In the genomic region with DNA sequence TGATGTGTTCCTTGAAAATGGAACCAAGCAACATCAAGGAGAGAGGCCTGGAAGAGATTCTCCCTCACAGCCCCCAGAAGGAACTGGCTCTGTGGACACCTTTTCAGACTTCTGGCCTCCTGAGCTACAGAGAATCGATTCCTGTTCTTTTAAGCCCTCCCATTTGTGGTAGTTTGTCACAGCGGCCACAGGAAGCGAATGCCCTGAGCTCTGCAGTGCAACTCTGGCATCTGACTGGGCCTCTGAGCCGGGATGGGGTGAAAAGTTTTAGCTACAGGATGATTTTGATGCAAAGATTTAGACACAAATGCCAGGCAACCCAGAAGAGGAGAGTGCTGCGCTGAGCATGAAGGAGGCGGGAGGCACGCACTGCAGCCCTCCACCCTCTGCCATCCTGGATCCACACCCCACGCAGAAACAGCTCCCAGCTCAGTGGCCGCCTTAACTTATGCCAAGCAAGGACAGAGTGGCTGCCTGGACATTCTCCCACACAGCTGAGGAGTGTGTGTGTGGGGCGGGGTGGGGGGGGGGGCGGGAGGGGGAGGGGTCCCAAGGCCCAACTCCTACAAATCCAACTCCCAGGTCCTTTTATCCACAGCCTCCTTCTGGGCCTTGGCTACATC, we compare ENCODE assay signal across 9 cellular contexts. TPM values are rescaled to one million over a fixed set of nuclear protein-coding genes. Genes with fewer than 3 reads are reported as not detected.
DNase-seq lines count a peak whose midpoint lies in the region; ATAC-seq and TF ChIP-seq lines count a peak whose summit lies in the region.
"Had no signal": no experiment of that assay in that cellular context is flagged by ENCODE, and none has a peak within 500 bp of the region (broad histone marks: within the 10 kb centered on the region; RNA-seq: fewer than 3 reads in every experiment).

No MANE protein-coding gene starts in this region.

- no peak overlapping the region for H3K4me3 Mint-ChIP-seq in activated CD4-positive, alpha-beta memory T cell treated with anti-CD3 and anti-CD28 coated beads, Interleukin-2, amount 10 ng/mL, durations not matched to agents 7 days and 5 days

- 89% methylated on average over 8 of the region's 11 CpGs for WGBS in HUES64
- 14 to 48% (median 26%) methylated on average over 4 to 11 of the region's 11 CpGs for WGBS in spleen, 5 donors

- H3K4me3 ChIP-seq in HUES64 (ENCODE audit: low read length) (peak overlapping the region; percentile 61), WI38 (ENCODE audit: low read depth, low read length) (peak overlapping the region; percentile 90), iPS-15b (ENCODE audit: low read depth, low read length) (peak overlapping the region; percentile 75), spleen (peak overlapping the region in 6 of 8 donors; percentile 60 to 86 (median 75))

- H3K9me3 ChIP-seq in HUES64 (ENCODE audit: insufficient read depth, low read depth, low read length) (no peaks in the 10 kb centered on the region), iPS-15b (ENCODE audit: control insufficient read depth, insufficient read depth, low read length) (no peaks in the 10 kb centered on the region), spleen (no peaks in the 10 kb centered on the region)

- H3K9me3 Mint-ChIP-seq in activated CD4-positive, alpha-beta memory T cell treated with anti-CD3 and anti-CD28 coated beads, Interleukin-2, amount 10 ng/mL, durations not matched to agents 7 days and 5 days, result no peaks in the 10 kb centered on the region

- CTCF ChIA-PET in activated CD4-positive, alpha-beta memory T cell treated with anti-CD3 and anti-CD28 coated beads, Interleukin-2, amount 10 ng/mL, durations not matched to agents 7 days and 5 days (lab: Charles Lee), result interaction anchor here (1.6 kb wide), 1 partner anchor 57 kb away, joined by 6 read pairs; no protein-coding TSS in a partner anchor

- no peaks in the 10 kb centered on the region for H3K36me3 Mint-ChIP-seq in activated CD4-positive, alpha-beta memory T cell treated with anti-CD3 and anti-CD28 coated beads, Interleukin-2, amount 10 ng/mL, durations not matched to agents 7 days and 5 days (ENCODE audit: low read depth)

- intact Hi-C loops in spleen (cut with DNase I; ENCODE audit: low total_unique reads), result loop anchor here (10.0 kb wide), 1 partner anchor 48 kb away; no protein-coding TSS in a partner anchor

- H3K9ac ChIP-seq in HUES64 (ENCODE audit: low read depth, low read length), result no peak overlapping the region
- H3K9ac ChIP-seq in iPS-15b (ENCODE audit: low read depth, low read length), result no peak overlapping the region

- H3K27ac ChIP-seq in HUES64 (ENCODE audit: low read depth, low read length) (no peak overlapping the region), spleen (peak overlapping the region in 7 of 8 donors; percentile 93 to 97 (median 96))

- POLR2A ChIA-PET in activated CD4-positive, alpha-beta memory T cell treated with anti-CD3 and anti-CD28 coated beads, Interleukin-2, amount 10 ng/mL, durations not matched to agents 7 days and 5 days (lab: Charles Lee), result interaction anchor here (1.0 kb wide), 1 partner anchor 32 kb away, joined by 3 read pairs; no protein-coding TSS in a partner anchor

- H3K27me3 Mint-ChIP-seq in activated CD4-positive, alpha-beta memory T cell treated with anti-CD3 and anti-CD28 coated beads, Interleukin-2, amount 10 ng/mL, durations not matched to agents 7 days and 5 days, result peaks cover 28% of the 10 kb centered on the region

- TF ChIP-seq CTCF in WI38 (IDR thresholded peaks at IDR 0.05; ENCODE audit: low read depth, low read length), result no peak
- no peak for TF ChIP-seq CTCF in spleen (IDR thresholded peaks at IDR 0.05 in 8 of 11, conservative IDR thresholded peaks at IDR 0.05 in 3 of 11)

- no peaks in the 10 kb centered on the region; the same call in 1 of the 2 replicates for H3K27me3 ChIP-seq in HUES64 (ENCODE audit: insufficient read depth, low read length)
- no peaks in the 10 kb centered on the region for H3K27me3 ChIP-seq in iPS-15b (ENCODE audit: control insufficient read depth, insufficient read depth, low read length)
- H3K27me3 ChIP-seq in spleen (replicated peaks in 1 of 7), result peaks cover 0 to 27% (median 3%) of the 10 kb centered on the region in 7 donors

- H3K4me1 ChIP-seq in HUES64 (ENCODE audit: insufficient read depth, low read length) (peaks cover 3% of the 10 kb centered on the region; the same call in 1 of the 2 replicates), iPS-15b (ENCODE audit: control insufficient read depth, insufficient read depth, low read length) (peaks cover 8% of the 10 kb centered on the region), spleen (peaks cover 24 to 81% (median 71%) of the 10 kb centered on the region in 6 donors)

- no peak for TF ChIP-seq POLR2A in spleen (IDR thresholded peaks at IDR 0.05)

- H3K36me3 ChIP-seq in HUES64 (ENCODE audit: insufficient read depth, low read length), result no peaks in the 10 kb centered on the region
- H3K36me3 ChIP-seq in iPS-15b (ENCODE audit: control insufficient read depth, insufficient read depth, low read length), result no peaks in the 10 kb centered on the region
- peaks cover 0 to 11% (median 0%) of the 10 kb centered on the region in 6 donors for H3K36me3 ChIP-seq in spleen

- peaks cover 15% of the 10 kb centered on the region for H3K4me1 Mint-ChIP-seq in activated CD4-positive, alpha-beta memory T cell treated with anti-CD3 and anti-CD28 coated beads, Interleukin-2, amount 10 ng/mL, durations not matched to agents 7 days and 5 days

- no peak overlapping the region for H3K27ac Mint-ChIP-seq in activated CD4-positive, alpha-beta memory T cell treated with anti-CD3 and anti-CD28 coated beads, Interleukin-2, amount 10 ng/mL, durations not matched to agents 7 days and 5 days

- no peak for ATAC-seq in GM21381 (IDR thresholded peaks at IDR 0.05; ENCODE audit: unreplicated experiment)
- ATAC-seq in left lobe of liver, result no peak

- DNase-seq in spleen (no peak), NCI-H2196 (lab: John Stamatoyannopoulos, UW; ENCODE audit: unreplicated experiment) (no peak), left lobe of liver (ENCODE audit: low spot score) (no peak)
- no peak for DNase-seq in activated CD4-positive, alpha-beta memory T cell treated with anti-CD3 and anti-CD28 coated beads, Interleukin-2, amount 10 ng/mL, durations not matched to agents 7 days and 5 days
- DNase-seq: hippocampal formation had no signal

RNA-seq across cellular contexts. Expression of a gene that starts 2.2 kb away (rescaled TPM):
- polyA plus RNA-seq in HUES64 (2013, experiment 1 of 2), result 25.5 TPM
- 30.2 TPM for polyA plus RNA-seq in HUES64 (2013, experiment 2 of 2)
- total RNA-seq in spleen (100 to 1,000 TPM; 164 to 333 (median 198) TPM), left lobe of liver (26.4 TPM)
- polyA plus RNA-seq in spleen, result 10 to 100 TPM; 16.3 to 42.2 (median 26.9) TPM
- total RNA-seq in activated CD4-positive, alpha-beta memory T cell treated with anti-CD3 and anti-CD28 coated beads, Interleukin-2, amount 10 ng/mL, durations not matched to agents 7 days and 5 days, result 1 to 10 TPM; 3.3 TPM

RNA-seq across cellular contexts. Expression of a gene that starts 20.0 kb away (rescaled TPM):
- 0.10 TPM for polyA plus RNA-seq in HUES64 (2013, experiment 1 of 2)
- 0.19 TPM for polyA plus RNA-seq in HUES64 (2013, experiment 2 of 2)
- total RNA-seq in spleen (10 to 100 TPM in 3 of 7 donors, 1 to 10 TPM in 4; 5.7 to 19.3 (median 9.9) TPM), left lobe of liver (0.33 TPM)
- polyA plus RNA-seq in spleen, result 1 to 10 TPM in 1 of 3 donors, under 1 TPM in 2; 0.03 to 3.0 (median 0.09) TPM
- not detected for total RNA-seq in activated CD4-positive, alpha-beta memory T cell treated with anti-CD3 and anti-CD28 coated beads, Interleukin-2, amount 10 ng/mL, durations not matched to agents 7 days and 5 days

RNA-seq across cellular contexts. Expression of a gene that starts 56.7 kb away (rescaled TPM):
- polyA plus RNA-seq in HUES64 (2013, experiment 1 of 2), result 29.6 TPM
- 36.8 TPM for polyA plus RNA-seq in HUES64 (2013, experiment 2 of 2)
- 100 to 1,000 TPM in 5 of 7 donors, 10 to 100 TPM in 2; 85.7 to 188 (median 108) TPM for total RNA-seq in spleen
- 10 to 100 TPM; 33.6 to 58.7 (median 38.3) TPM for polyA plus RNA-seq in spleen
- total RNA-seq in left lobe of liver, result 141 TPM
- total RNA-seq in activated CD4-positive, alpha-beta memory T cell treated with anti-CD3 and anti-CD28 coated beads, Interleukin-2, amount 10 ng/mL, durations not matched to agents 7 days and 5 days, result 100 to 1,000 TPM; 209 to 219 TPM
